In the genomic region with DNA sequence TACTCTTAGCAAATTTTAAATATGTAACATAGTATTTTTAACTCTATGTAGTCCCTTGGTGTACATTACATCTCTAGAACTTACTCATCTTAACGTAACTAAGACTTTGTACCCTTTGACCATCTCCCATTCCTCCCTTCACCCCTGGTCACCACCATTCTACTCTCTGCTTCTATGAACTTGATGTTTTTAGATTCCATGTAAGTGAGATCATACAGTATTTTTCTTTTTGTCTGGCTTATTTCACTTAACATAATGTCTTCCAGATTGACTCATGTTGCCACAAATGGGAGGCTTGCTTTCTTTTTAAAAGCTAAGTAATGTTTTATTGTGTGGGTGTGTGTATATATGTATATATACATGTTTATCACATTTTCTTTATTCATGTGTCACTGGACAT, we compare ENCODE assay signal across 23 cellular contexts. TPM values are rescaled to one million over a fixed set of nuclear protein-coding genes. Genes with fewer than 3 reads are reported as not detected.
DNase-seq lines count a peak whose midpoint lies in the region; ATAC-seq and TF ChIP-seq lines count a peak whose summit lies in the region.
"Had no signal": no experiment of that assay in that cellular context is flagged by ENCODE, and none has a peak within 500 bp of the region (broad histone marks: within the 10 kb centered on the region; RNA-seq: fewer than 3 reads in every experiment).

No MANE protein-coding gene starts in this region.

- H3K4me3 ChIP-seq in AG04449 (ENCODE audit: low read depth, low read length) (no peak overlapping the region), choroid plexus epithelial cell (ENCODE audit: low read depth, low read length) (no peak overlapping the region), lower lobe of right lung (no peak overlapping the region)
- H3K4me3 ChIP-seq: A549, breast epithelium, lung, prostate gland had no signal

- POLR2A ChIA-PET in AG04449 (lab: Yijun Ruan, JAX), result no interaction called here

- CTCF ChIA-PET in AG04449 (lab: Yijun Ruan, JAX), result no interaction called here

- H3K27ac ChIP-seq in lower lobe of right lung, result no peak overlapping the region
- H3K27ac ChIP-seq: A549, breast epithelium, prostate gland, RWPE1 had no signal

- no peaks in the 10 kb centered on the region for H3K36me3 ChIP-seq in lower lobe of right lung
- H3K36me3 ChIP-seq: breast epithelium, prostate gland had no signal

- H3K9me3 ChIP-seq in lower lobe of right lung, result no peaks in the 10 kb centered on the region
- H3K9me3 ChIP-seq: A549, breast epithelium, prostate gland had no signal

- DNase-seq in AG04449 (ENCODE audit: low read depth, low spot score) (peak; percentile 38), HT1080 (ENCODE audit: low read depth) (peak; percentile 41), choroid plexus epithelial cell (ENCODE audit: low read depth) (peak; percentile 88), kidney glomerular epithelial cell (lab: John Stamatoyannopoulos, UW) (peak; percentile 24), NCI-H1694 (lab: John Stamatoyannopoulos, UW) (no peak), lower lobe of right lung (no peak)
- DNase-seq in stimulated activated naive CD4-positive, alpha-beta T cell (lab: John Stamatoyannopoulos, UW), result no peak
- DNase-seq: activated CD4-positive, alpha-beta T cell treated with anti-CD3 and anti-CD28 coated beads, Interleukin-2, amount 50 U/mL, for 1 hour; activated naive CD4-positive, alpha-beta T cell treated with anti-CD3 and anti-CD28 coated beads for 36 hours; activated T-cell treated with anti-CD3 and anti-CD28 coated beads for 4 hours; CD4-positive, alpha-beta T cell; naive thymus-derived CD4-positive, alpha-beta T cell; NCI-H1436 treated with DMSO at 0.1 percent for 48 hours; stimulated activated CD4-positive, alpha-beta T cell treated with anti-CD3 and anti-CD28 coated beads, Interleukin-12 subunit alpha, Interleukin-12 subunit beta, amount 100 ng/mL, for 4 hours; stimulated activated naive CD4-positive, alpha-beta T cell treated with Interleukin-2 at 50 U/mL for 16 hours; SW 1271 had no signal

- no peak for TF ChIP-seq CTCF in AG04449 (IDR thresholded peaks at IDR 0.05; ENCODE audit: insufficient read depth, low read length, missing control alignments)
- TF ChIP-seq CTCF in choroid plexus epithelial cell (conservative IDR thresholded peaks at IDR 0.05; ENCODE audit: low read depth, low read length), result no peak
- no peak for TF ChIP-seq CTCF in lower lobe of right lung (IDR thresholded peaks at IDR 0.05)

- no peak for ATAC-seq in GM18498 (IDR thresholded peaks at IDR 0.05; ENCODE audit: unreplicated experiment)
- no peak for ATAC-seq in lower lobe of right lung
- ATAC-seq: A549; esophagus mucosa; naive thymus-derived CD4-positive, alpha-beta T cell had no signal

- H3K27me3 ChIP-seq in lower lobe of right lung (ENCODE audit: low read depth), result no peaks in the 10 kb centered on the region
- H3K27me3 ChIP-seq: breast epithelium had no signal

- intact Hi-C loops in lower lobe of right lung (cut with DNase I), result no loop called here

- no peaks in the 10 kb centered on the region for H3K4me1 ChIP-seq in lower lobe of right lung
- H3K4me1 ChIP-seq: A549, breast epithelium, prostate gland had no signal

RNA-seq across cellular contexts. Expression of a gene that starts 55.8 kb away (rescaled TPM):
- total RNA-seq in HT1080 (2014; rRNA removed; shearing (Covaris generic)), result 21.3 and 23.2 TPM in 2 replicates
- 23.6 and 32.6 TPM in 2 replicates for polyA plus RNA-seq in HT1080 (2015; cell fraction: cytosol; rRNA removed)
- 27.9 and 32.1 TPM in 2 replicates for polyA plus RNA-seq in HT1080 (2015; cell fraction: nucleus; rRNA removed)
- total RNA-seq in lower lobe of right lung, result 4.3 TPM
- total RNA-seq: activated naive CD4-positive, alpha-beta T cell treated with anti-CD3 and anti-CD28 coated beads for 36 hours had no signal

Comparison
In these comparisons a context has a peak if more than half of its experiments do, and no peak if none do; other contexts are left out.
1. DNase-seq: peak in AG04449 (single experiment), HT1080 (single experiment), choroid plexus epithelial cell (single experiment) and kidney glomerular epithelial cell (single experiment); none in NCI-H1694 (single experiment), stimulated activated naive CD4-positive, alpha-beta T cell (0 of 6) and lower lobe of right lung (single experiment).